ENCODE assay signal across 20 cellular contexts in the genomic region with DNA sequence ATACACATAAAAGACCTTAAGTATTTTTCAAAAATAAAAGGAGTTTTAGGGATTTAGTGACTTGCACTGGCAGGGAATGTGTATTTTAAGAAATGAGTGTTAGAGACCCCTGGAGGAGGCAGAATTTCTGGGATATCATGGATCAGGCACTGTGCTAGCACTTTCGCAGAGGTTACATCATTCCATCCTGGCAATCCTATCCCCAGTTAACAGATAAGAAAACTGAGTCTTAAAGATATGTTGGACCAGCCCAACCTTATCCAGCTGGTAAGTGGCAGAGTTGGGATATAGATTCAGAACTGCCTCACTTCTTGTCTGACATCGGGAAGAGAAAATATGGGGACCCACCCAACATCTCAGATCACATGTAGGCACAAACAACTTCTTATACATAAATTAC.
"Had no signal": no experiment of that assay in that cellular context is flagged by ENCODE, and none has a peak within 500 bp of the region (broad histone marks: within the 10 kb centered on the region; RNA-seq: fewer than 3 reads in every experiment).

No MANE protein-coding gene starts in this region.

- DNase-seq: activated CD4-positive, alpha-beta T cell treated with anti-CD3 and anti-CD28 coated beads for 1 hour; activated CD4-positive, alpha-beta T cell treated with anti-CD3 and anti-CD28 coated beads, Interleukin-2, amount 50 U/mL, for 1 hour; activated CD8-positive, alpha-beta T cell treated with anti-CD3 and anti-CD28 coated beads, Interleukin-2, amount 10 ng/mL, durations not matched to agents 7 days and 5 days; activated gamma-delta T cell treated with Interleukin-2 at 50 U/mL for 16 hours; activated T-cell treated with anti-CD3 and anti-CD28 coated beads, Interleukin-2, amount 50 U/mL, for 1 hour; cortex of kidney; immature natural killer cell; kidney glomerular epithelial cell; natural killer cell; SJCRH30; stimulated activated CD4-positive, alpha-beta T cell treated with anti-CD3 and anti-CD28 coated beads, Interleukin-12 subunit alpha, Interleukin-12 subunit beta, amount 100 ng/mL, for 4 hours; stimulated activated CD4-positive, alpha-beta T cell treated with anti-CD3 and anti-CD28 coated beads, Interleukin-4, amount 100 ng/mL, for 4 hours; stomach; T-helper 1 cell had no signal

- H3K4me3 Mint-ChIP-seq: activated CD8-positive, alpha-beta T cell treated with anti-CD3 and anti-CD28 coated beads, Interleukin-2, amount 10 ng/mL, durations not matched to agents 7 days and 5 days; activated naive CD4-positive, alpha-beta T cell treated with anti-CD3 and anti-CD28 coated beads, Interleukin-2, amount 50 U/mL, for 24 hours; immature natural killer cell; natural killer cell had no signal

- H3K36me3 ChIP-seq: breast epithelium, gastroesophageal sphincter, SJCRH30, stomach, suprapubic skin had no signal

- H3K9me3 Mint-ChIP-seq: activated naive CD4-positive, alpha-beta T cell treated with anti-CD3 and anti-CD28 coated beads, Interleukin-2, amount 50 U/mL, for 24 hours; immature natural killer cell; natural killer cell had no signal

- H3K9me3 ChIP-seq: breast epithelium, gastroesophageal sphincter, SJCRH30, stomach, suprapubic skin had no signal

- H3K27me3 ChIP-seq: breast epithelium, gastroesophageal sphincter, SJCRH30, stomach, suprapubic skin had no signal

- H3K36me3 Mint-ChIP-seq: natural killer cell had no signal

- H3K27me3 Mint-ChIP-seq: activated naive CD4-positive, alpha-beta T cell treated with anti-CD3 and anti-CD28 coated beads, Interleukin-2, amount 50 U/mL, for 24 hours had no signal

- H3K4me1 Mint-ChIP-seq: activated naive CD4-positive, alpha-beta T cell treated with anti-CD3 and anti-CD28 coated beads, Interleukin-2, amount 50 U/mL, for 24 hours; immature natural killer cell; natural killer cell had no signal

- H3K27ac ChIP-seq: epithelial cell of prostate, SJCRH30, suprapubic skin had no signal

- H3K27ac Mint-ChIP-seq: activated CD8-positive, alpha-beta T cell treated with anti-CD3 and anti-CD28 coated beads, Interleukin-2, amount 10 ng/mL, durations not matched to agents 7 days and 5 days; activated naive CD4-positive, alpha-beta T cell treated with anti-CD3 and anti-CD28 coated beads, Interleukin-2, amount 50 U/mL, for 24 hours; immature natural killer cell; natural killer cell; progenitor cell of endocrine pancreas had no signal

- ATAC-seq: activated CD8-positive, alpha-beta T cell treated with anti-CD3 and anti-CD28 coated beads, Interleukin-2, amount 10 ng/mL, durations not matched to agents 7 days and 5 days; gastroesophageal sphincter; natural killer cell had no signal

- H3K4me3 ChIP-seq: breast epithelium, gastroesophageal sphincter, SJCRH30, stomach, suprapubic skin had no signal
